ENCODE assay signal across 8 cellular contexts in the genomic region with DNA sequence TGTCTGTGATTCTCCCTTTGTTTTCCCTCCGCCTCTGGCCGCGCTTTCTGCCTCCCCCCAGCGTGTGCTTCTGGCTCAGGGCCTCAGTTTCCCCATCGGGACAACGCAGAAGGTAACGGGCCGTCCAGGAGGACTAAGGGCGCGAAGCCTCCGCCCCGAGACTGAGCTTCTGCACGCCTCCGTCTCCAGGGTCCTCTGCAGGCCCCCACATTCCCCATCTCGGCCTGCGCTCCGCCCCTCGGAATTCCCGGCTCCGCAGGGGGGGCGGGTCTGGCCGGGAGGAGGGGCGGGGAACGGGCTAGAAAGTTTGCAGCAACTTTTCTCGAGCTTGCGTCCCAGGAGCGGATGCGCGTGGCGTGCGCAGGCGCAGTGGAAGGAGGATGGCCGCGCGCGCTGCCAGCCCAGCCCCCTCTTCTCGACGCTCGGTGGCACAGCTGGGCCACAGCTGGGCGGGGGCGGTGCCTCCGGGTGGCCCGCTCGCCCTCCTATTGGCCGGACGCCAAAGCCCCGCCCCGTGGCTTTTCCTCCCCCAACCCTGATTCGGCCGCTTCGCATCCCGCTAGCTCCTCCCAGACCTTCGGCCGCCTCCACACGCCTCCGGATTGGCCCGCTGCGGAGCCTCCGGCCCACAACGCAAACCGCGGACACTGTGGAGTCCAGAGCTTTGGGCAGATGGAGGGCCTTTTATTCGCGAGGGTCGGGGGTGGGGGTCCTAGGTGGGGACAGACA. TPM values are rescaled to one million over a fixed set of nuclear protein-coding genes. Genes with fewer than 3 reads are reported as not detected.
DNase-seq lines count a peak whose midpoint lies in the region; ATAC-seq and TF ChIP-seq lines count a peak whose summit lies in the region.

A gene (minus strand): TSS at position 199 of the 729 bp plus-strand sequence. CDS start 408 bp downstream, outside the sequence.

- H3K4me3 ChIP-seq in ectodermal cell (ENCODE audit: insufficient read depth, low read depth, low read length) (peak within 1 kb of the TSS; percentile 92), lung (peak within 1 kb of the TSS; percentile 59)

- peak within 1 kb of the TSS; percentile 87 for H3K27ac ChIP-seq in C4-2B
- peak within 1 kb of the TSS; percentile 94 for H3K27ac ChIP-seq in ectodermal cell (ENCODE audit: insufficient read depth, low read depth, low read length, poor library complexity, severe bottlenecking)
- peak within 1 kb of the TSS; percentile 89 for H3K27ac ChIP-seq in lung (ENCODE audit: low read depth in 1 of 2, low read length in 1 of 2)

- intact Hi-C loops in activated CD8-positive, alpha-beta T cell treated with anti-CD3 and anti-CD28 coated beads for 36 hours (cut with micrococcal nuclease), result no loop called here

- ATAC-seq in GM19372 (IDR thresholded peaks at IDR 0.05; ENCODE audit: low read depth, unreplicated experiment) (peak; percentile 64), HG03521 (IDR thresholded peaks at IDR 0.05; ENCODE audit: unreplicated experiment) (peak; percentile 66), lung (ENCODE audit: insufficient read depth, low FRiP score) (peak; percentile 69)
- ATAC-seq in activated CD8-positive, alpha-beta T cell treated with anti-CD3 and anti-CD28 coated beads for 36 hours, result peak; percentile 80

- no peaks in the 10 kb centered on the region for H3K36me3 ChIP-seq in ectodermal cell (ENCODE audit: control insufficient read depth, insufficient read depth, low read length)
- peaks cover 0 to 3% of the 10 kb centered on the region in 2 donors for H3K36me3 ChIP-seq in lung (ENCODE audit: control insufficient read depth in 2 of 2, insufficient read depth in 2 of 2, low read length in 2 of 2)

- WGBS in ectodermal cell, 2 experiments, result 0% methylated on average over 65 of the region's 65 CpGs
- WGBS in lung, 2 donors, result 0% methylated on average over 63 to 65 of the region's 65 CpGs

- H3K9me3 Mint-ChIP-seq in activated CD8-positive, alpha-beta T cell treated with anti-CD3 and anti-CD28 coated beads for 36 hours, result no peaks in the 10 kb centered on the region

- H3K4me1 ChIP-seq in ectodermal cell (ENCODE audit: control insufficient read depth, insufficient read depth, low read length) (peaks cover 29% of the 10 kb centered on the region), lung (ENCODE audit: control insufficient read depth in 2 of 2, insufficient read depth in 2 of 2, low read length in 2 of 2) (peaks cover 0 to 11% of the 10 kb centered on the region in 2 donors)

- CTCF ChIA-PET in activated CD8-positive, alpha-beta T cell treated with anti-CD3 and anti-CD28 coated beads for 36 hours (lab: Charles Lee), result interaction anchor here (0.6 to 9.3 kb wide), 43 partner anchors 8 to 486 kb away, joined by 3 to 124 read pairs (median 5); a partner anchor contains a TSS

- H3K27me3 ChIP-seq in ectodermal cell (ENCODE audit: control insufficient read depth, insufficient read depth, low read length, poor library complexity, severe bottlenecking) (no peaks in the 10 kb centered on the region), lung (ENCODE audit: control insufficient read depth, insufficient read depth) (no peaks in the 10 kb centered on the region)

- H3K27ac Mint-ChIP-seq in activated CD8-positive, alpha-beta T cell treated with anti-CD3 and anti-CD28 coated beads for 36 hours, result peak within 1 kb of the TSS; percentile 75

- POLR2A ChIA-PET in activated CD8-positive, alpha-beta T cell treated with anti-CD3 and anti-CD28 coated beads for 36 hours (lab: Charles Lee), result interaction anchor here (0.6 to 4.2 kb wide), 12 partner anchors 10 to 291 kb away, joined by 3 to 27 read pairs (median 4); a partner anchor contains a TSS

- no peaks in the 10 kb centered on the region for H3K9me3 ChIP-seq in ectodermal cell (ENCODE audit: control insufficient read depth, low read length)
- no peaks in the 10 kb centered on the region for H3K9me3 ChIP-seq in lung (ENCODE audit: control insufficient read depth in 2 of 2, insufficient read depth in 1 of 2, low read length in 1 of 2)

- H3K27me3 Mint-ChIP-seq in activated CD8-positive, alpha-beta T cell treated with anti-CD3 and anti-CD28 coated beads for 36 hours, result peaks cover 20% of the 10 kb centered on the region

- DNase-seq in NCI-H82 (lab: John Stamatoyannopoulos, UW), result peak; percentile 98
- DNase-seq in activated CD8-positive, alpha-beta T cell treated with anti-CD3 and anti-CD28 coated beads for 36 hours, result peak; percentile 97
- DNase-seq in lung (ENCODE audit: low spot score), result peak; percentile 98
- DNase-seq in stimulated activated CD4-positive, alpha-beta T cell treated with anti-CD3 and anti-CD28 coated beads, TNF-alpha, amount 100 ng/mL, for 24 hours (ENCODE audit: low read depth in 3 of 3), result peak; percentile 86 to 96 (median 89)

- no peaks in the 10 kb centered on the region for H3K36me3 Mint-ChIP-seq in activated CD8-positive, alpha-beta T cell treated with anti-CD3 and anti-CD28 coated beads for 36 hours (ENCODE audit: low read depth)

- peaks cover 12% of the 10 kb centered on the region for H3K4me1 Mint-ChIP-seq in activated CD8-positive, alpha-beta T cell treated with anti-CD3 and anti-CD28 coated beads for 36 hours (ENCODE audit: low read depth)

- TF ChIP-seq CTCF in C4-2B (conservative IDR thresholded peaks at IDR 0.05) (no peak), lung (IDR thresholded peaks at IDR 0.05; ENCODE audit: control extremely low read depth, extremely low read depth) (no peak)
- no peak for TF ChIP-seq CTCF in activated CD8-positive, alpha-beta T cell treated with anti-CD3 and anti-CD28 coated beads for 36 hours (IDR thresholded peaks at IDR 0.05)

- peak within 1 kb of the TSS; percentile 80 for H3K4me3 Mint-ChIP-seq in activated CD8-positive, alpha-beta T cell treated with anti-CD3 and anti-CD28 coated beads for 36 hours

RNA-seq across cellular contexts. Expression of the gene that starts here (rescaled TPM):
- total RNA-seq in activated CD8-positive, alpha-beta T cell treated with anti-CD3 and anti-CD28 coated beads for 36 hours, result 1 to 10 TPM in 1 of 2 experiments, under 1 TPM in 1; 0.97 to 1.5 TPM
- 54.2 TPM for polyA plus RNA-seq in ectodermal cell (2013, experiment 1 of 4)
- polyA plus RNA-seq in ectodermal cell (2013, experiment 2 of 4), result 53.6 TPM
- polyA plus RNA-seq in ectodermal cell (2013, experiment 3 of 4), result 51.7 TPM
- polyA plus RNA-seq in ectodermal cell (2013, experiment 4 of 4), result 55.2 TPM
- 10 to 100 TPM; 13.5 to 17.4 TPM for total RNA-seq in lung
- polyA plus RNA-seq in lung, result 10 to 100 TPM; 11.7 to 12.7 TPM

Comparison
In these comparisons a context has a peak if more than half of its experiments do, and no peak if none do; other contexts are left out.
1. Peak in every context shown above with its lines: DNase-seq, ATAC-seq, H3K4me3 ChIP-seq and H3K27ac ChIP-seq.
2. RNA of the gene that starts here (total RNA-seq): 13.5 to 17.4 TPM in lung; 0.97 to 1.5 TPM in activated CD8-positive, alpha-beta T cell treated with anti-CD3 and anti-CD28 coated beads for 36 hours; every median in the first group is over 4 times any median in the second.